9 cellular contexts compared by ENCODE assay signal in the genomic region with DNA sequence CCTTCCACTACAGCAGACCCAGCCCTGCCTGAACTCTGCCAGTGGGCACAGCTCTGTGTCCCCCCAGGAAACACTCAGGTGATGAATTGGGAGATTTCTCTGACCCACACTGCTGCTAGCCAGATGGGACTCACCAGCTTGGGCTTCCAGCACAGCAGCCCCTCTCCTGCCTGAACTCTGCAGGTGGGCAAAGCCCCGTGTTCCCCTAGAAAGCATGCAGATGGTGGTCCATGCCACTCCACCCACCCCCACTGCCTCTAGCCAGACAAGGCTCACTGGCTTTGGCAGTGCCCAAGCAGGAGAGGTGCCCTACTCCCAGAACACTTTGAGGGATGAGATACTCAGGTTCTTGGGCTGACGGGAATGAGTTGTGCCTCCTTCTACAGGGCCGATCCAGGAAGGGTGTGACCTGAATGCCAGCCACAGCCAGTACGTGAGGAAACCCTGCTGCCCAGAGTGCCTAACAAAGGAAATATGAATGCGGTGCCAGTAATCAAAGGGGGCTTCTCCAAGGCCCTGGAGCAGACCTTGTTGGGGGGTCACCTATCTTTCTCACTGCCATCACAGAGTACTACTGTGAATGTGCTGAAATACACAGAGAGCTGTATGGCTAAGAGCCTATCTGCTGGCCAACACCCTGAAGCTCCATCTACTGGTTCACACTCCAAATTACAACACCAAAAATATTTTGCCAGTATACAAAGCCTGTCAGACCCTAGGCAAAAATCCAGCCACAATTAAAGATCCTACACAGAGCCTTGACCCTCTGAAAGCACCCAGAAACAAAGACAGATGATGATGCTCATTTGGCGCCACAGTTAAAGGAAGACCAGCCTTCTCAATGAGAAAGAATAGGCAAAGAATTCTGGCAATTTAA.
A peak's percentile ranks its signal among the peaks of the same experiment; 100 is the strongest.
DNase-seq lines count a peak whose midpoint lies in the region; FAIRE-seq and TF ChIP-seq lines count a peak whose summit lies in the region.
"Had no signal": no experiment of that assay in that cellular context is flagged by ENCODE, and none has a peak within 500 bp of the region (broad histone marks: within the 10 kb centered on the region; RNA-seq: fewer than 3 reads in every experiment).

No MANE protein-coding gene starts in this region.

- CTCF ChIA-PET in Calu3 (lab: Charles Lee): interaction anchor here (0.7 to 1.0 kb wide), 2 partner anchors 74 to 144 kb away, joined by 4 to 6 read pairs; a partner anchor contains a TSS

- H3K27me3 ChIP-seq in H7 (ENCODE audit: control insufficient read depth, insufficient read depth, low read length): no peaks in the 10 kb centered on the region
- no peaks in the 10 kb centered on the region for H3K27me3 ChIP-seq in smooth muscle cell (ENCODE audit: low read depth)
- H3K27me3 ChIP-seq in small intestine (ENCODE audit: control insufficient read depth in 2 of 2, insufficient read depth in 2 of 2, low read length in 2 of 2): no peaks in the 10 kb centered on the region

- H3K27me3 Mint-ChIP-seq in Calu3 (ENCODE audit: unreplicated experiment): no peaks in the 10 kb centered on the region

- no peaks in the 10 kb centered on the region for H3K9me3 ChIP-seq in smooth muscle cell (replicated peaks; ENCODE audit: low read depth)
- H3K9me3 ChIP-seq in small intestine (ENCODE audit: control insufficient read depth, low read depth): no peaks in the 10 kb centered on the region

- no TSS peak for BruUV-seq in Calu3 (replicated peaks; lab: Mats Ljungman, UMichigan)

- no peaks in the 10 kb centered on the region; the same call in none of the 2 replicates for H3K36me3 ChIP-seq in H7 (replicated peaks; ENCODE audit: control insufficient read depth, insufficient read depth, low read length)
- H3K36me3 ChIP-seq in smooth muscle cell (ENCODE audit: low read depth): no peaks in the 10 kb centered on the region
- no peaks in the 10 kb centered on the region for H3K36me3 ChIP-seq in small intestine (ENCODE audit: control insufficient read depth in 2 of 2, insufficient read depth in 2 of 2, low read length in 2 of 2)

- H3F3A ChIP-seq in smooth muscle cell (ENCODE audit: low read depth): no peaks in the 10 kb centered on the region

- DNase-seq in EH (ENCODE audit: low read depth) (peak; percentile 52), H7 (peak; percentile 40), RKO (ENCODE audit: low spot score) (peak; percentile 47), epithelial cell of esophagus (ENCODE audit: low read depth) (peak; percentile 64), smooth muscle cell (lab: John Stamatoyannopoulos, UW; ENCODE audit: unreplicated experiment) (no peak), caudate nucleus (lab: John Stamatoyannopoulos, UW) (no peak), Calu3 (no peak), small intestine (no peak)

- no peak overlapping the region for H3K4me2 ChIP-seq in smooth muscle cell

- H2AFZ ChIP-seq in smooth muscle cell (ENCODE audit: low read depth): no peak overlapping the region

- no peak overlapping the region for H3K4me3 ChIP-seq in H7 (ENCODE audit: insufficient read depth, low read depth, low read length)
- H3K4me3 ChIP-seq in epithelial cell of esophagus (ENCODE audit: low read length): no peak overlapping the region
- no peak overlapping the region for H3K4me3 ChIP-seq in smooth muscle cell
- no peak overlapping the region for H3K4me3 ChIP-seq in small intestine (ENCODE audit: low read depth in 1 of 2, low read length in 2 of 2)

- H3K9me3 Mint-ChIP-seq in Calu3 (ENCODE audit: low read depth, unreplicated experiment): peaks cover 11% of the 10 kb centered on the region

- H3K4me1 ChIP-seq in smooth muscle cell (ENCODE audit: low read depth): no peaks in the 10 kb centered on the region
- H3K4me1 ChIP-seq in small intestine (ENCODE audit: control insufficient read depth in 2 of 2, insufficient read depth in 1 of 2, low read depth in 1 of 2, low read length in 1 of 2): no peaks in the 10 kb centered on the region

- no peak for FAIRE-seq in small intestine (lab: Jason Lieb, UNC)
- FAIRE-seq: TTC549 had no signal

- TF ChIP-seq CTCF in epithelial cell of esophagus (IDR thresholded peaks at IDR 0.05; ENCODE audit: insufficient read depth, low read depth, low read length, missing control alignments) (peak; percentile 72), smooth muscle cell (IDR thresholded peaks at IDR 0.05; ENCODE audit: borderline replicate concordance, insufficient read depth, poor library complexity, severe bottlenecking) (peak; percentile 15), Calu3 (IDR thresholded peaks at IDR 0.05; ENCODE audit: unreplicated experiment) (no peak)

- H3K36me3 Mint-ChIP-seq in Calu3 (ENCODE audit: insufficient read depth, unreplicated experiment): no peaks in the 10 kb centered on the region

- 97% methylated on average over 6 of the region's 6 CpGs for WGBS in smooth muscle cell (ENCODE audit: low lambda C conversion rate)
- WGBS in small intestine, 3 donors: 89 to 97% (median 90%) methylated on average over 6 of the region's 6 CpGs

- no peak overlapping the region for H3K27ac Mint-ChIP-seq in Calu3 (ENCODE audit: unreplicated experiment)

- no peaks in the 10 kb centered on the region for H3K4me1 Mint-ChIP-seq in Calu3 (ENCODE audit: low read depth, unreplicated experiment)

- no peak overlapping the region for H3K9ac ChIP-seq in smooth muscle cell (ENCODE audit: low read depth)

- no peak overlapping the region for H3K4me3 Mint-ChIP-seq in Calu3 (ENCODE audit: low read depth, unreplicated experiment)

- intact Hi-C loops in Calu3 (cut with micrococcal nuclease; ENCODE audit: unreplicated experiment): no loop called here

- H3K27ac ChIP-seq in smooth muscle cell (ENCODE audit: low read depth) (no peak overlapping the region), caudate nucleus (ENCODE audit: low read depth, low read length) (no peak overlapping the region), small intestine (ENCODE audit: low read depth in 1 of 2, low read length in 1 of 2) (no peak overlapping the region)

- no peaks in the 10 kb centered on the region for H3K79me2 ChIP-seq in smooth muscle cell (ENCODE audit: low read depth)

- no peaks in the 10 kb centered on the region for H4K20me1 ChIP-seq in smooth muscle cell (ENCODE audit: low read depth)

Comparison
In these comparisons a context has a peak if more than half of its experiments do, and no peak if none do; other contexts are left out.
1. DNase-seq: peak in EH (single experiment), H7 (single experiment), RKO (single experiment) and epithelial cell of esophagus (single experiment); none in smooth muscle cell (single experiment), caudate nucleus (0 of 61), Calu3 (single experiment) and small intestine (single experiment).